ENCODE assay signal across 1 cellular context in the genomic region with DNA sequence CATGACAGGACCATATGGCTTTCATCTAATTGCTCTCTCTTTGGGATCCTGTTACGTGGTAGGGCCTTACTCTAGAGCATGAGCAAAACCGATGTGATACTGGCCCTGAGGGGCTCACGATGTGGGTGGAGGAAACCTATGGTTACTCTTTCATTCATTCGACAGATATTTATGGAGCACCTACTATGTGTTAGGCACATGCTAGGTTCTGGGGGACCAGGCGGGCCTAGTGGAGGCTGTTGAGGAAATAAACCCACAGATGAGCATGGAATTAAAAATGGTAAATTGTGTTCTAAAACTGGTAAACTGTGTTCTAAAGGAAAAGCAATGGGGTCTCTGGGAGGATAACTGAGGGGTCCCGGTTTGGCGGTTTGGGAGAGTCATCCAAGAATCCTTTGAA.
TF ChIP-seq lines count a peak whose summit lies in the region.

No MANE protein-coding gene starts in this region.

TF ChIP-seq in HepG2, 621 proteins besides CTCF, POLR2A, EP300 and RAD21:
- TF ChIP-seq, protein P1, sequence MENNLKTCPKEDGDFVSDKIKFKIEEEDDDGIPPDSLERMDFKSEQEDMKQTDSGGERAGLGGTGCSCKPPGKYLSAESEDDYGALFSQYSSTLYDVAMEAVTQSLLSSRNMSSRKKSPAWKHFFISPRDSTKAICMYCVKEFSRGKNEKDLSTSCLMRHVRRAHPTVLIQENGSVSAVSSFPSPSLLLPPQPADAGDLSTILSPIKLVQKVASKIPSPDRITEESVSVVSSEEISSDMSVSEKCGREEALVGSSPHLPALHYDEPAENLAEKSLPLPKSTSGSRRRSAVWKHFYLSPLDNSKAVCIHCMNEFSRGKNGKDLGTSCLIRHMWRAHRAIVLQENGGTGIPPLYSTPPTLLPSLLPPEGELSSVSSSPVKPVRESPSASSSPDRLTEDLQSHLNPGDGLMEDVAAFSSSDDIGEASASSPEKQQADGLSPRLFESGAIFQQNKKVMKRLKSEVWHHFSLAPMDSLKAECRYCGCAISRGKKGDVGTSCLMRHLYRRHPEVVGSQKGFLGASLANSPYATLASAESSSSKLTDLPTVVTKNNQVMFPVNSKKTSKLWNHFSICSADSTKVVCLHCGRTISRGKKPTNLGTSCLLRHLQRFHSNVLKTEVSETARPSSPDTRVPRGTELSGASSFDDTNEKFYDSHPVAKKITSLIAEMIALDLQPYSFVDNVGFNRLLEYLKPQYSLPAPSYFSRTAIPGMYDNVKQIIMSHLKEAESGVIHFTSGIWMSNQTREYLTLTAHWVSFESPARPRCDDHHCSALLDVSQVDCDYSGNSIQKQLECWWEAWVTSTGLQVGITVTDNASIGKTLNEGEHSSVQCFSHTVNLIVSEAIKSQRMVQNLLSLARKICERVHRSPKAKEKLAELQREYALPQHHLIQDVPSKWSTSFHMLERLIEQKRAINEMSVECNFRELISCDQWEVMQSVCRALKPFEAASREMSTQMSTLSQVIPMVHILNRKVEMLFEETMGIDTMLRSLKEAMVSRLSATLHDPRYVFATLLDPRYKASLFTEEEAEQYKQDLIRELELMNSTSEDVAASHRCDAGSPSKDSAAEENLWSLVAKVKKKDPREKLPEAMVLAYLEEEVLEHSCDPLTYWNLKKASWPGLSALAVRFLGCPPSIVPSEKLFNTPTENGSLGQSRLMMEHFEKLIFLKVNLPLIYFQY (CRISPR knock-in tag; IDR thresholded peaks at IDR 0.05; ENCODE audit: borderline replicate concordance): no peak
- TF ChIP-seq GFI1 (CRISPR knock-in tag; IDR thresholded peaks at IDR 0.05; ENCODE audit: borderline replicate concordance): no peak
- no peak for TF ChIP-seq ZNF776 (CRISPR knock-in tag; IDR thresholded peaks at IDR 0.05)
- TF ChIP-seq ZNF468 (CRISPR knock-in tag; IDR thresholded peaks at IDR 0.05): no peak
- no peak for TF ChIP-seq KLF6 (CRISPR knock-in tag; IDR thresholded peaks at IDR 0.05)
- TF ChIP-seq ZBTB3 (CRISPR knock-in tag; IDR thresholded peaks at IDR 0.05; ENCODE audit: borderline replicate concordance, low read depth): no peak
- TF ChIP-seq ZNF550 (CRISPR knock-in tag; IDR thresholded peaks at IDR 0.05; ENCODE audit: borderline replicate concordance): no peak
- TF ChIP-seq REXO4 (CRISPR knock-in tag; IDR thresholded peaks at IDR 0.05; ENCODE audit: borderline replicate concordance): no peak
- no peak for TF ChIP-seq HNRNPH1 (optimal IDR thresholded peaks at IDR 0.05; ENCODE audit: low read depth, low read length)
- no peak for TF ChIP-seq ZFX (CRISPR knock-in tag; IDR thresholded peaks at IDR 0.05; ENCODE audit: low read depth)
- TF ChIP-seq, protein P2, sequence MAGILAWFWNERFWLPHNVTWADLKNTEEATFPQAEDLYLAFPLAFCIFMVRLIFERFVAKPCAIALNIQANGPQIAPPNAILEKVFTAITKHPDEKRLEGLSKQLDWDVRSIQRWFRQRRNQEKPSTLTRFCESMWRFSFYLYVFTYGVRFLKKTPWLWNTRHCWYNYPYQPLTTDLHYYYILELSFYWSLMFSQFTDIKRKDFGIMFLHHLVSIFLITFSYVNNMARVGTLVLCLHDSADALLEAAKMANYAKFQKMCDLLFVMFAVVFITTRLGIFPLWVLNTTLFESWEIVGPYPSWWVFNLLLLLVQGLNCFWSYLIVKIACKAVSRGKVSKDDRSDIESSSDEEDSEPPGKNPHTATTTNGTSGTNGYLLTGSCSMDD (CRISPR knock-in tag; IDR thresholded peaks at IDR 0.05): no peak
